11 cellular contexts compared by ENCODE assay signal in the genomic region with DNA sequence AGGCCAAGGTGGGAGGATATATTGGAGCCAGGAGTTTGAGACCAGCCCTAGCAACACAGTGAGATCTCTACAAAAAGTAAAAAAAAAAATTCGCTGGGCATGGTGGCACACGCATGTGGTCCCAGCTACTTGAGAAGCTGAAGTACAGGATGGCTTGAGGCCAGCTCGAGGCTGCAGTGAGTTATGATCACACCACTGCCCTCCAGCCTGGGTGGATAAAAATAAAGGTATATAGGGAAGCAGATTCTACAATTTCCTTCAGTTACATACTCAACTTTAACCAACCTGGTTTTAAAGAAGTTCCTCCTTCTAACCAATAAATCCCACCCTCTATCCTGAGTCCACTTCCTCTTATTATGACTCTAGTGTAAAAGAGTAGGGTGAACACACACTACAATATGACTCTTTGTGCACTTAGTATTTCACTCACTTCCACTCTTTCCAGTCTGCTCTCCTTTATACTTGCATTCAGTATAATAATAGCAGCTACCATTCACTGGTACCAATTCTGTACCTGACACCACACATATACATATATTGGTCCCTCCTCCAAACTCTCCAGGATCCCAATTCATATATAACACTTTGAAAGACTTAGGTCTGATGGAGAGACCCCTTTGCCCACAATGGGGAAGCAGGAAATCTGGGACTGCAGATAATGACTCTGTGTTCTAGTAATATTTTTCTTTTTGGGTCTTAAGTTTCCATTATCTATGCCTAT. TPM values are rescaled to one million over a fixed set of nuclear protein-coding genes. Genes with fewer than 3 reads are reported as not detected.
DNase-seq lines count a peak whose midpoint lies in the region; ATAC-seq, FAIRE-seq and TF ChIP-seq lines count a peak whose summit lies in the region.
"Had no signal": no experiment of that assay in that cellular context is flagged by ENCODE, and none has a peak within 500 bp of the region (broad histone marks: within the 10 kb centered on the region; RNA-seq: fewer than 3 reads in every experiment).

No MANE protein-coding gene starts in this region.

- peaks cover 9 to 21% of the 10 kb centered on the region in 2 experiments; a peak in 4 of 5 replicates for H3K4me1 ChIP-seq in K562 (replicated peaks in 1 of 2; ENCODE audit: control insufficient read depth in 2 of 2, insufficient read depth in 2 of 2, low read length in 2 of 2)
- H3K4me1 ChIP-seq in osteoblast (ENCODE audit: insufficient read depth, low read length), result peaks cover 14% of the 10 kb centered on the region
- peaks cover 21 to 34% (median 31%) of the 10 kb centered on the region in 4 donors for H3K4me1 ChIP-seq in esophagus muscularis mucosa

- TF ChIP-seq CTCF in NB4 (IDR thresholded peaks at IDR 0.05; ENCODE audit: low read depth, low read length), result no peak
- TF ChIP-seq CTCF in K562 (IDR thresholded peaks at IDR 0.05 in 2 of 3, conservative IDR thresholded peaks at IDR 0.05 in 1 of 3; ENCODE audit: insufficient read depth in 2 of 3, low read depth in 1 of 3, low read length in 3 of 3), result no peak
- TF ChIP-seq CTCF in osteoblast (IDR thresholded peaks at IDR 0.05; ENCODE audit: extremely low read depth, low read depth, low read length), result no peak
- TF ChIP-seq CTCF in esophagus muscularis mucosa (IDR thresholded peaks at IDR 0.05), result no peak

- DNase-seq in GM12891 (ENCODE audit: insufficient read length, low spot score) (no peak), NB4 (ENCODE audit: low read depth) (peak; percentile 90), K562 (ENCODE audit: extremely low read depth in 1 of 4, low spot score in 3 of 4) (no peak), osteoblast (ENCODE audit: insufficient read length, low spot score, missing footprints) (peak; percentile 66), NCI-H128 (lab: John Stamatoyannopoulos, UW; ENCODE audit: unreplicated experiment) (no peak), esophagus muscularis mucosa (ENCODE audit: extremely low spot score) (no peak), RPMI8226 (no peak)
- DNase-seq: activated effector memory CD4-positive, alpha-beta T cell treated with anti-CD3 and anti-CD28 coated beads, Interleukin-2, amount 50 U/mL, for 16 hours; NCI-H1436; retina; Right ventricle myocardium superior had no signal

- FAIRE-seq in GM12891 (lab: Jason Lieb, UNC) (no peak), K562 (lab: Jason Lieb, UNC) (no peak)

- ATAC-seq in K562, result no peak

- intact Hi-C loops in K562 (cut with micrococcal nuclease), result no loop called here
- intact Hi-C loops in esophagus muscularis mucosa (cut with DNase I), result no loop called here

- TF ChIP-seq EP300 in K562 (IDR thresholded peaks at IDR 0.05; ENCODE audit: low read length) (no peak), esophagus muscularis mucosa (IDR thresholded peaks at IDR 0.05) (no peak)

- no peaks in the 10 kb centered on the region for H3K27me3 ChIP-seq in K562 (ENCODE audit: control insufficient read depth in 2 of 2, insufficient read depth in 2 of 2, low read length in 2 of 2)
- no peaks in the 10 kb centered on the region for H3K27me3 ChIP-seq in osteoblast (ENCODE audit: insufficient read depth, low read length)
- no peaks in the 10 kb centered on the region for H3K27me3 ChIP-seq in esophagus muscularis mucosa

- H3K9me3 ChIP-seq in K562 (replicated peaks; ENCODE audit: control insufficient read depth, insufficient read depth, low read depth, low read length) (no peaks in the 10 kb centered on the region), osteoblast (ENCODE audit: low read depth, low read length) (no peaks in the 10 kb centered on the region), esophagus muscularis mucosa (no peaks in the 10 kb centered on the region)

- no peak overlapping the region for H3K9ac ChIP-seq in K562 (ENCODE audit: insufficient read depth in 1 of 2, low read depth in 2 of 2, low read length in 2 of 2)

- TF ChIP-seq POLR2A in GM12891 (IDR thresholded peaks at IDR 0.05; ENCODE audit: low read depth, low read length), result no peak
- no peak for TF ChIP-seq POLR2A in NB4 (IDR thresholded peaks at IDR 0.05; ENCODE audit: extremely low read depth, insufficient read length)
- TF ChIP-seq POLR2A in K562 (conservative IDR thresholded peaks at IDR 0.05), result no peak
- no peak for TF ChIP-seq POLR2A in esophagus muscularis mucosa (IDR thresholded peaks at IDR 0.05; ENCODE audit: low read depth)

- H3K4me3 ChIP-seq in NB4 (ENCODE audit: low read depth, low read length) (peak overlapping the region; percentile 75), K562 (no peak overlapping the region), osteoblast (ENCODE audit: insufficient read depth, low read length) (no peak overlapping the region), esophagus muscularis mucosa (peak overlapping the region in 1 of 4 donors; percentile 95)

- peaks cover 61% of the 10 kb centered on the region for H3K79me2 ChIP-seq in K562 (ENCODE audit: control insufficient read depth, insufficient read depth, low read length)
- peaks cover 72% of the 10 kb centered on the region for H3K79me2 ChIP-seq in osteoblast (ENCODE audit: insufficient read depth, low read length)

- TF ChIP-seq RAD21 in K562 (CRISPR knock-in tag; conservative IDR thresholded peaks at IDR 0.05 in 1 of 2, IDR thresholded peaks at IDR 0.05 in 1 of 2), result no peak

- peaks cover 4% of the 10 kb centered on the region for H3K9me1 ChIP-seq in K562 (ENCODE audit: control insufficient read depth, insufficient read depth, low read length)

- in situ Hi-C loops in K562 (cut with MboI), result no loop called here

- H3K36me3 ChIP-seq in K562 (ENCODE audit: control insufficient read depth, insufficient read depth, low read length) (peaks cover 46% of the 10 kb centered on the region), osteoblast (ENCODE audit: insufficient read depth, low read length) (peaks cover 23% of the 10 kb centered on the region), esophagus muscularis mucosa (peaks cover 0 to 17% (median 9%) of the 10 kb centered on the region in 4 donors)

- POLR2A ChIA-PET in K562 (lab: Yijun Ruan, JAX), result interaction anchor here (0.6 kb wide), 1 partner anchor 88 kb away, joined by 3 read pairs; no protein-coding TSS in a partner anchor

- H3K27ac ChIP-seq in K562 (ENCODE audit: extremely low read depth, low read depth, low read length) (no peak overlapping the region), osteoblast (ENCODE audit: low read depth, low read length) (no peak overlapping the region), esophagus muscularis mucosa (replicated peaks in 1 of 4) (peak overlapping the region in 1 of 4 donors; percentile 94)

- CTCF ChIA-PET in K562 (lab: Yijun Ruan, JAX; ENCODE audit: low intra/inter-chr PET ratio), result no interaction called here

- H4K20me1 ChIP-seq in K562 (replicated peaks; ENCODE audit: control insufficient read depth, insufficient read depth, low read length), result peaks cover 6% of the 10 kb centered on the region; the same call in 1 of the 2 replicates
- H4K20me1 ChIP-seq in osteoblast (ENCODE audit: insufficient read depth, low read length), result peaks cover 47% of the 10 kb centered on the region

- no TSS peak for BruUV-seq in K562 (replicated peaks; lab: Mats Ljungman, UMichigan)

- H3K4me2 ChIP-seq in K562 (ENCODE audit: insufficient read depth, low read length) (peak overlapping the region; percentile 89; the same call in 1 of the 2 replicates), osteoblast (ENCODE audit: insufficient read depth, low read length) (peak overlapping the region; percentile 97)

- WGBS in K562 (ENCODE audit: insufficient coverage, low coverage, missing lambda C conversion rate), result 94% methylated on average over 3 of the region's 3 CpGs
- WGBS in esophagus muscularis mucosa, result 70% methylated on average over 3 of the region's 3 CpGs

- H2AFZ ChIP-seq in K562 (ENCODE audit: low read depth, low read length) (no peak overlapping the region), osteoblast (ENCODE audit: low read length) (no peak overlapping the region)

RNA-seq across cellular contexts. Expression of a gene that starts 2.3 kb away (rescaled TPM):
- polyA plus RNA-seq in GM12891 (2012; ENCODE audit: low read depth, missing spikeins), result 121 TPM
- total RNA-seq in K562 (2011; cell fraction: chromatin; rRNA removed; ENCODE audit: low replicate concordance), result 131 and 142 TPM in 2 replicates
- 50.7 and 57.0 TPM in 2 replicates for total RNA-seq in K562 (2011; cell fraction: nucleolus; rRNA removed)
- 82.6 and 115 TPM in 2 replicates for total RNA-seq in K562 (2011; cell fraction: nucleoplasm; rRNA removed)
- total RNA-seq in K562 (2014; rRNA removed) (45.8 and 62.4 TPM in 2 replicates), K562 (2014; rRNA removed; fragmentation: Illumina TruSeq; extraction: Trizol) (53.7 and 56.2 TPM in 2 replicates), K562 (2015; rRNA removed; fragmentation: Illumina TruSeq; extraction: Trizol) (64.4 and 64.9 TPM in 2 replicates), K562 (2021) (130 and 132 TPM in 2 replicates), osteoblast (51.9 and 53.9 TPM in 2 replicates), esophagus muscularis mucosa (10 to 100 TPM; 42.8 to 71.9 (median 65.1) TPM)
- polyA plus RNA-seq in K562 (2011; rRNA removed) (126 and 170 TPM in 2 replicates), K562 (2014; fragmentation: Illumina TruSeq; extraction: Trizol) (85.5 and 90.9 TPM in 2 replicates), K562 (2014; fragmentation: Nextera tagmentation; extraction: Ambion mirVana) (1 to 10 TPM; 5.9 to 7.4 TPM), K562 (2014; rRNA removed) (68.6 and 76.7 TPM in 2 replicates)
- 111 and 156 TPM in 2 replicates for polyA plus RNA-seq in K562 (2011; cell fraction: cytosol; rRNA removed)
- 78.0 and 79.8 TPM in 2 replicates for polyA plus RNA-seq in K562 (2011; cell fraction: nucleus; rRNA removed)
- polyA plus RNA-seq in K562 (2012), result 85.5 and 106 TPM in 2 replicates
- polyA minus RNA-seq in K562 (2011; rRNA and poly(A)+ RNA removed), result 136 and 155 TPM in 2 replicates
- polyA minus RNA-seq in K562 (2011; cell fraction: cytosol; rRNA and poly(A)+ RNA removed), result 46.3 and 59.6 TPM in 2 replicates
- polyA minus RNA-seq in K562 (2011; cell fraction: nucleus; rRNA and poly(A)+ RNA removed), result 21.4 and 33.9 TPM in 2 replicates

RNA-seq across cellular contexts. Expression of a gene that starts 16.6 kb away (rescaled TPM):
- polyA plus RNA-seq in GM12891 (2012; ENCODE audit: low read depth, missing spikeins), result 0.30 TPM
- total RNA-seq in K562 (2011; cell fraction: chromatin; rRNA removed; ENCODE audit: low replicate concordance), result 2.0 and 6.4 TPM in 2 replicates
- total RNA-seq in K562 (2011; cell fraction: nucleolus; rRNA removed), result 4.9 and 7.2 TPM in 2 replicates
- total RNA-seq in K562 (2011; cell fraction: nucleoplasm; rRNA removed), result 5.2 and 7.3 TPM in 2 replicates
- 2.1 and 2.4 TPM in 2 replicates for total RNA-seq in K562 (2014; rRNA removed)
- total RNA-seq in K562 (2014; rRNA removed; fragmentation: Illumina TruSeq; extraction: Trizol), result 1.2 and 1.3 TPM in 2 replicates
- 0.53 and 0.69 TPM in 2 replicates for total RNA-seq in K562 (2015; rRNA removed; fragmentation: Illumina TruSeq; extraction: Trizol)
- 2.4 and 2.6 TPM in 2 replicates for total RNA-seq in K562 (2021)
- 1.8 and 2.2 TPM in 2 replicates for polyA plus RNA-seq in K562 (2011; rRNA removed)
- polyA plus RNA-seq in K562 (2011; cell fraction: cytosol; rRNA removed), result 1.6 and 4.7 TPM in 2 replicates
- 2.0 and 3.0 TPM in 2 replicates for polyA plus RNA-seq in K562 (2011; cell fraction: nucleus; rRNA removed)
- polyA plus RNA-seq in K562 (2012), result 0.69 and 1.0 TPM in 2 replicates
- polyA plus RNA-seq in K562 (2014; fragmentation: Illumina TruSeq; extraction: Trizol), result 1.8 and 1.9 TPM in 2 replicates
- polyA plus RNA-seq in K562 (2014; fragmentation: Nextera tagmentation; extraction: Ambion mirVana), result under 1 TPM; 0.25 to 0.31 TPM
- 0.91 and 2.3 TPM in 2 replicates for polyA plus RNA-seq in K562 (2014; rRNA removed)
- 1.0 and 1.4 TPM in 2 replicates for polyA minus RNA-seq in K562 (2011; rRNA and poly(A)+ RNA removed)
- polyA minus RNA-seq in K562 (2011; cell fraction: cytosol; rRNA and poly(A)+ RNA removed), result 1.2 and 2.3 TPM in 2 replicates
- 2.0 and 2.6 TPM in 2 replicates for polyA minus RNA-seq in K562 (2011; cell fraction: nucleus; rRNA and poly(A)+ RNA removed)
- 0.29 and 0.36 TPM in 2 replicates for total RNA-seq in osteoblast
- total RNA-seq in esophagus muscularis mucosa, result 1 to 10 TPM in 2 of 4 donors, under 1 TPM in 2; 0.92 to 1.8 (median 1.1) TPM

RNA-seq across cellular contexts. Expression of a gene that starts 23.2 kb away (rescaled TPM):
- polyA plus RNA-seq in GM12891 (2012; ENCODE audit: low read depth, missing spikeins), result not detected
- total RNA-seq in K562 (2011; cell fraction: chromatin; rRNA removed; ENCODE audit: low replicate concordance), result not detected in 2 replicates
- total RNA-seq in K562 (2011; cell fraction: nucleolus; rRNA removed), result not detected in 2 replicates
- not detected in 2 replicates for total RNA-seq in K562 (2011; cell fraction: nucleoplasm; rRNA removed)
- total RNA-seq in K562 (2014; rRNA removed), result not detected in 2 replicates
- total RNA-seq in K562 (2014; rRNA removed; fragmentation: Illumina TruSeq; extraction: Trizol), result not detected in 2 replicates
- not detected in 2 replicates for total RNA-seq in K562 (2015; rRNA removed; fragmentation: Illumina TruSeq; extraction: Trizol)
- not detected in 2 replicates for total RNA-seq in K562 (2021)
- not detected in 2 replicates for polyA plus RNA-seq in K562 (2011; rRNA removed)
- polyA plus RNA-seq in K562 (2011; cell fraction: cytosol; rRNA removed), result not detected in 2 replicates
- polyA plus RNA-seq in K562 (2011; cell fraction: nucleus; rRNA removed), result not detected in 2 replicates
- polyA plus RNA-seq in K562 (2012), result not detected in 2 replicates
- polyA plus RNA-seq in K562 (2014; fragmentation: Illumina TruSeq; extraction: Trizol), result not detected in 2 replicates
- not detected for polyA plus RNA-seq in K562 (2014; fragmentation: Nextera tagmentation; extraction: Ambion mirVana)
- polyA plus RNA-seq in K562 (2014; rRNA removed), result 0.38 TPM in 1 of 2 replicates, not detected in the other
- polyA minus RNA-seq in K562 (2011; rRNA and poly(A)+ RNA removed), result not detected in 2 replicates
- polyA minus RNA-seq in K562 (2011; cell fraction: cytosol; rRNA and poly(A)+ RNA removed), result not detected in 2 replicates
- not detected in 2 replicates for polyA minus RNA-seq in K562 (2011; cell fraction: nucleus; rRNA and poly(A)+ RNA removed)
- total RNA-seq in osteoblast, result not detected in 2 replicates
- total RNA-seq in esophagus muscularis mucosa, result not detected
- total RNA-seq: Right ventricle myocardium superior had no signal

RNA-seq across cellular contexts. Expression of a gene that starts 29.6 kb away (rescaled TPM):
- 43.4 TPM for polyA plus RNA-seq in GM12891 (2012; ENCODE audit: low read depth, missing spikeins)
- 49.5 and 66.4 TPM in 2 replicates for total RNA-seq in K562 (2011; cell fraction: chromatin; rRNA removed; ENCODE audit: low replicate concordance)
- 31.7 and 34.0 TPM in 2 replicates for total RNA-seq in K562 (2011; cell fraction: nucleolus; rRNA removed)
- 46.3 and 64.2 TPM in 2 replicates for total RNA-seq in K562 (2011; cell fraction: nucleoplasm; rRNA removed)
- total RNA-seq in K562 (2014; rRNA removed) (2.3 TPM in 2 replicates), K562 (2014; rRNA removed; fragmentation: Illumina TruSeq; extraction: Trizol) (5.4 and 6.6 TPM in 2 replicates), K562 (2015; rRNA removed; fragmentation: Illumina TruSeq; extraction: Trizol) (5.8 TPM in 2 replicates), K562 (2021) (6.8 and 7.4 TPM in 2 replicates), osteoblast (24.8 and 31.8 TPM in 2 replicates), esophagus muscularis mucosa (1 to 10 TPM; 4.9 to 8.1 (median 7.8) TPM)
- polyA plus RNA-seq in K562 (2011; rRNA removed) (7.8 and 9.1 TPM in 2 replicates), K562 (2014; fragmentation: Illumina TruSeq; extraction: Trizol) (5.3 and 5.6 TPM in 2 replicates), K562 (2014; fragmentation: Nextera tagmentation; extraction: Ambion mirVana) (1 to 10 TPM; 1.6 to 3.3 TPM), K562 (2014; rRNA removed) (7.4 and 8.2 TPM in 2 replicates)
- 4.4 and 4.5 TPM in 2 replicates for polyA plus RNA-seq in K562 (2011; cell fraction: cytosol; rRNA removed)
- 24.8 and 36.7 TPM in 2 replicates for polyA plus RNA-seq in K562 (2011; cell fraction: nucleus; rRNA removed)
- polyA plus RNA-seq in K562 (2012), result 5.0 and 5.9 TPM in 2 replicates
- 7.7 and 7.9 TPM in 2 replicates for polyA minus RNA-seq in K562 (2011; rRNA and poly(A)+ RNA removed)
- polyA minus RNA-seq in K562 (2011; cell fraction: cytosol; rRNA and poly(A)+ RNA removed), result 4.7 and 5.7 TPM in 2 replicates
- polyA minus RNA-seq in K562 (2011; cell fraction: nucleus; rRNA and poly(A)+ RNA removed), result 8.1 and 10.2 TPM in 2 replicates

RNA-seq across cellular contexts. Expression of a gene that starts 44.2 kb away (rescaled TPM):
- polyA plus RNA-seq in GM12891 (2012; ENCODE audit: low read depth, missing spikeins), result 2.0 TPM
- total RNA-seq in K562 (2011; cell fraction: chromatin; rRNA removed; ENCODE audit: low replicate concordance), result 1.2 and 2.3 TPM in 2 replicates
- total RNA-seq in K562 (2011; cell fraction: nucleolus; rRNA removed), result 1.7 TPM in 2 replicates
- 0.92 and 1.0 TPM in 2 replicates for total RNA-seq in K562 (2011; cell fraction: nucleoplasm; rRNA removed)
- total RNA-seq in K562 (2014; rRNA removed) (2.5 and 3.6 TPM in 2 replicates), K562 (2014; rRNA removed; fragmentation: Illumina TruSeq; extraction: Trizol) (0.99 and 1.4 TPM in 2 replicates), K562 (2015; rRNA removed; fragmentation: Illumina TruSeq; extraction: Trizol) (2.3 and 2.5 TPM in 2 replicates), K562 (2021) (3.4 and 3.6 TPM in 2 replicates), osteoblast (under 0.01 and 0.29 TPM in 2 replicates), esophagus muscularis mucosa (under 1 TPM in 1 of 4 donors, not detected in 3; 0.11 TPM)
- polyA plus RNA-seq in K562 (2011; rRNA removed) (0.31 and 0.42 TPM in 2 replicates), K562 (2014; fragmentation: Illumina TruSeq; extraction: Trizol) (1.6 and 1.9 TPM in 2 replicates), K562 (2014; fragmentation: Nextera tagmentation; extraction: Ambion mirVana) (under 1 TPM; 0.03 to 0.13 TPM), K562 (2014; rRNA removed) (2.2 and 2.4 TPM in 2 replicates)
- polyA plus RNA-seq in K562 (2011; cell fraction: cytosol; rRNA removed), result 0.31 and 0.69 TPM in 2 replicates
- polyA plus RNA-seq in K562 (2011; cell fraction: nucleus; rRNA removed), result 0.53 and 1.2 TPM in 2 replicates
- 0.55 and 1.8 TPM in 2 replicates for polyA plus RNA-seq in K562 (2012)
- polyA minus RNA-seq in K562 (2011; rRNA and poly(A)+ RNA removed), result 0.24 and 0.70 TPM in 2 replicates
- 0.64 and 0.76 TPM in 2 replicates for polyA minus RNA-seq in K562 (2011; cell fraction: cytosol; rRNA and poly(A)+ RNA removed)
- 0.56 and 0.81 TPM in 2 replicates for polyA minus RNA-seq in K562 (2011; cell fraction: nucleus; rRNA and poly(A)+ RNA removed)

Comparison
In these comparisons a context has a peak if more than half of its experiments do, and no peak if none do; other contexts are left out.
1. DNase-seq: peak in NB4 (single experiment) and osteoblast (single experiment); none in GM12891 (single experiment), K562 (0 of 4), NCI-H128 (single experiment), esophagus muscularis mucosa (single experiment) and RPMI8226 (single experiment).